In genomic region chr19:44548736-44549135, GRCh38 we compare ENCODE assay signal across 24 cellular contexts. TPM values are rescaled to one million over a fixed set of nuclear protein-coding genes. Genes with fewer than 3 reads are reported as not detected.
A peak's percentile ranks its signal among the peaks of the same experiment; 100 is the strongest.
DNase-seq lines count a peak whose midpoint lies in the region; ATAC-seq, FAIRE-seq and TF ChIP-seq lines count a peak whose summit lies in the region.
"Had no signal": no experiment of that assay in that cellular context is flagged by ENCODE, and none has a peak within 500 bp of the region (broad histone marks: within the 10 kb centered on the region; RNA-seq: fewer than 3 reads in every experiment).

No MANE protein-coding gene starts in this region.

- no peak overlapping the region for H3K4me3 ChIP-seq in right atrium auricular region
- no peak overlapping the region for H3K4me3 ChIP-seq in heart left ventricle
- no peak overlapping the region for H3K4me3 ChIP-seq in SJSA1
- H3K4me3 ChIP-seq in fibroblast of pulmonary artery (replicated peaks; ENCODE audit: low read depth, low read length) = no peak overlapping the region
- H3K4me3 ChIP-seq: hepatocyte, mucosa of descending colon, skin epidermis, upper lobe of left lung had no signal

- no peak for TF ChIP-seq POLR2A in heart left ventricle (IDR thresholded peaks at IDR 0.05)

- H3K36me3 ChIP-seq in right atrium auricular region (no peaks in the 10 kb centered on the region), heart left ventricle (no peaks in the 10 kb centered on the region), SJSA1 (no peaks in the 10 kb centered on the region)
- H3K36me3 ChIP-seq: upper lobe of left lung had no signal

- intact Hi-C loops in heart left ventricle (cut with DNase I) = no loop called here

- 73 to 86% (median 81%) methylated on average over 4 of the region's 4 CpGs for WGBS in heart left ventricle, 4 donors

- H3K9me3 ChIP-seq in right atrium auricular region = no peaks in the 10 kb centered on the region
- H3K9me3 ChIP-seq in heart left ventricle = no peaks in the 10 kb centered on the region
- no peaks in the 10 kb centered on the region for H3K9me3 ChIP-seq in SJSA1 (replicated peaks)
- H3K9me3 ChIP-seq: mucosa of descending colon, upper lobe of left lung had no signal

- DNase-seq in right atrium auricular region (ENCODE audit: low spot score) = peak; percentile 50
- DNase-seq in heart left ventricle = no peak
- DNase-seq in SJSA1 (ENCODE audit: low read depth in 1 of 2, low spot score in 2 of 2) = peak; percentile 89
- peak; percentile 71 for DNase-seq in fibroblast of pulmonary artery (ENCODE audit: low read depth)
- DNase-seq in urothelium cell line (ENCODE audit: low spot score) = peak; percentile 66
- DNase-seq in activated T-cell treated with anti-CD3 and anti-CD28 coated beads, Interleukin-2, amount 50 U/mL, for 48 hours = no peak
- DNase-seq: 8988T; activated CD8-positive, alpha-beta memory T cell treated with anti-CD3 and anti-CD28 coated beads, Interleukin-2, amount 50 U/mL, for 48 hours; CD4-positive, alpha-beta memory T cell; Karpas-422; left cardiac atrium; mucosa of descending colon; NCI-H146; NCI-H446 treated with DMSO at 0.1 percent for 48 hours; occipital lobe; SIG-M5; stimulated activated naive CD4-positive, alpha-beta T cell; upper lobe of left lung had no signal

- H3K4me1 ChIP-seq in right atrium auricular region (no peaks in the 10 kb centered on the region), heart left ventricle (no peaks in the 10 kb centered on the region), SJSA1 (replicated peaks) (peaks cover 39% of the 10 kb centered on the region)
- H3K4me1 ChIP-seq: upper lobe of left lung had no signal

- no peaks in the 10 kb centered on the region for H3K27me3 ChIP-seq in right atrium auricular region
- peaks cover 0 to 7% (median 0%) of the 10 kb centered on the region in 9 donors for H3K27me3 ChIP-seq in heart left ventricle
- H3K27me3 ChIP-seq in SJSA1 (replicated peaks) = no peaks in the 10 kb centered on the region
- H3K27me3 ChIP-seq: hepatocyte, upper lobe of left lung had no signal

- FAIRE-seq in urothelium cell line (lab: Jason Lieb, UNC) = peak; percentile 67

- no peak overlapping the region for H3K27ac ChIP-seq in right atrium auricular region
- H3K27ac ChIP-seq in heart left ventricle = no peak overlapping the region
- peak overlapping the region; percentile 77 for H3K27ac ChIP-seq in SJSA1
- H3K27ac ChIP-seq: hepatocyte, skin epidermis, upper lobe of left lung had no signal

- ATAC-seq in heart left ventricle (no peak), GM18870 (IDR thresholded peaks at IDR 0.05; ENCODE audit: unreplicated experiment) (no peak), GM19463 (IDR thresholded peaks at IDR 0.05; ENCODE audit: unreplicated experiment) (no peak)
- ATAC-seq: activated naive CD4-positive, alpha-beta T cell treated with anti-CD3 and anti-CD28 coated beads, Interleukin-2, amount 50 U/mL, for 72 hours; left cardiac atrium; mucosa of descending colon had no signal

- no peak for TF ChIP-seq CTCF in right atrium auricular region (IDR thresholded peaks at IDR 0.05)
- TF ChIP-seq CTCF in heart left ventricle (IDR thresholded peaks at IDR 0.05) = no peak
- TF ChIP-seq CTCF in fibroblast of pulmonary artery (IDR thresholded peaks at IDR 0.05; ENCODE audit: low read length, missing control alignments) = no peak

RNA-seq across cellular contexts. Expression of gene CEACAM20, which starts 19.3 kb away (rescaled TPM):
- total RNA-seq in right atrium auricular region (not detected), heart left ventricle (not detected)
- polyA plus RNA-seq in heart left ventricle = not detected
- 0.08 TPM in 1 of 2 replicates, not detected in the other for total RNA-seq in SJSA1 (2014; rRNA removed; shearing (Covaris generic))
- total RNA-seq: activated naive CD4-positive, alpha-beta T cell treated with anti-CD3 and anti-CD28 coated beads, Interleukin-2, amount 50 U/mL, for 72 hours; CD4-positive, alpha-beta memory T cell; left cardiac atrium; occipital lobe; T-helper 2 cell treated with Interferon-gamma antibody and Interleukin-4, amounts not matched to agents 100 ng/mL and 5 ng/mL, for 36 hours; upper lobe of left lung had no signal
- polyA plus RNA-seq: CD4-positive, alpha-beta memory T cell had no signal

RNA-seq across cellular contexts. Expression of gene ZNF180, which starts 48.4 kb away (rescaled TPM):
- 10 to 100 TPM in 1 of 2 donors, 1 to 10 TPM in 1; 2.9 to 12.2 TPM for total RNA-seq in right atrium auricular region
- total RNA-seq in heart left ventricle = 10 to 100 TPM in 1 of 9 donors, 1 to 10 TPM in 8; 3.5 to 14.2 (median 4.5) TPM
- polyA plus RNA-seq in heart left ventricle = 1 to 10 TPM; 2.0 to 5.0 TPM
- total RNA-seq in SJSA1 (2014; rRNA removed; shearing (Covaris generic)) = 16.4 and 17.7 TPM in 2 replicates

Comparison
In these comparisons a context has a peak if more than half of its experiments do, and no peak if none do; other contexts are left out.
1. DNase-seq: peak in right atrium auricular region (single experiment), SJSA1 (2 of 2), fibroblast of pulmonary artery (single experiment) and urothelium cell line (single experiment); none in heart left ventricle (0 of 5) and activated T-cell treated with anti-CD3 and anti-CD28 coated beads, Interleukin-2, amount 50 U/mL, for 48 hours (0 of 2).